17 cellular contexts compared by ENCODE assay signal in the genomic region with DNA sequence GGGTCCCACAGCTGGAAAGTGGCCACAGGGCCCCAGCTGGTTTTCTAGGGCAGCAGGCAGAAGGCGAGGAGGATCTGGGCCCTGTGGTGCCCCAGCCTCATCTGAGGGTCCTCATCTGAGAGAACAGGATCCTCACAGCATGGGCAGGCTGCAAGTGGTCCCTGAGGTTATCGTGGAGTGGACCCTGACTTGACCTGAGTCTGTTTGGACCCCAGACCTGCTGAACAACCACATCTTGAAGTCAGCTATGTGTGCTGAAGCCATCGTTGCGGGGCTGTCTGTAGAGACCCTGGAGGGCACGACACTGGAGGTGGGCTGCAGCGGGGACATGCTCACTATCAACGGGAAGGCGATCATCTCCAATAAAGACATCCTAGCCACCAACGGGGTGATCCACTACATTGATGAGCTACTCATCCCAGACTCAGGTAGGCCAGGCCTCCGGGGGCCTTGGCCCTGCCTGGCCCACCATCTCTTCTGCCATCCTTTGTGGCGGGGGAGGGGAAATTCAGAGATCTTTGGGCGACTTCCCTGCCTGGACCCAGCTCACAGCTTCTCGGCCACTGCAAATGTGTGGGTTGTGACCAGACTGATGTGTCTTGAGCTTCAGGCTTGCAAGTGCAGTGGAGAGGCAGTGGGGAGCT. TPM values are rescaled to one million over a fixed set of nuclear protein-coding genes. Genes with fewer than 3 reads are reported as not detected.
DNase-seq lines count a peak whose midpoint lies in the region; ATAC-seq and TF ChIP-seq lines count a peak whose summit lies in the region.
"Had no signal": no experiment of that assay in that cellular context is flagged by ENCODE, and none has a peak within 500 bp of the region (broad histone marks: within the 10 kb centered on the region; RNA-seq: fewer than 3 reads in every experiment).

No MANE protein-coding gene starts in this region.

- dilution Hi-C loops in IMR-90 (cut with HindIII; ENCODE audit: low sequenced_read_pairs, unreplicated experiment) = no loop called here

- H3K4me3 ChIP-seq in IMR-90 (ENCODE audit: insufficient read depth, low read depth, low read length) (no peak overlapping the region), mesenchymal stem cell (ENCODE audit: insufficient read depth in 1 of 2, low read depth in 1 of 2, low read length in 2 of 2) (no peak overlapping the region), thoracic aorta (no peak overlapping the region)
- H3K4me3 ChIP-seq: BLaER1 had no signal

- in situ Hi-C loops in IMR-90 (cut with MboI; ENCODE audit: low sequenced_read_pairs) = no loop called here

- no peak overlapping the region for H3K4me3 Mint-ChIP-seq in MCF 10A (ENCODE audit: unreplicated experiment)
- H3K4me3 Mint-ChIP-seq: activated CD4-positive, alpha-beta T cell treated with anti-CD3 and anti-CD28 coated beads, Interleukin-2, amount 10 ng/mL, durations not matched to agents 7 days and 5 days; immature natural killer cell; nephron progenitor cell had no signal

- H2AK5ac ChIP-seq in IMR-90 (ENCODE audit: low read depth, low read length) (peak overlapping the region; percentile 77), mesenchymal stem cell (ENCODE audit: low read length, severe bottlenecking) (peak overlapping the region; percentile 19)

- H3K4me1 Mint-ChIP-seq in MCF 10A (ENCODE audit: insufficient read depth, unreplicated experiment) = peaks cover 49% of the 10 kb centered on the region
- H3K4me1 Mint-ChIP-seq: activated CD4-positive, alpha-beta T cell treated with anti-CD3 and anti-CD28 coated beads, Interleukin-2, amount 10 ng/mL, durations not matched to agents 7 days and 5 days; immature natural killer cell had no signal

- H2BK5ac ChIP-seq in IMR-90 (ENCODE audit: low read depth, low read length, poor library complexity, severe bottlenecking) = peak overlapping the region; percentile 90
- H2BK5ac ChIP-seq in mesenchymal stem cell (ENCODE audit: low read depth, low read length, poor library complexity, severe bottlenecking) = no peak overlapping the region

- CTCF ChIA-PET in IMR-90 (lab: Yijun Ruan, JAX) = no interaction called here
- CTCF ChIA-PET in MCF 10A (lab: Yijun Ruan, JAX) = interaction anchor here (0.6 to 4.1 kb wide), 13 partner anchors 10 to 121 kb away, joined by 3 to 20 read pairs (median 3); no protein-coding TSS in a partner anchor

- H3K18ac ChIP-seq in IMR-90 (ENCODE audit: low read depth, low read length) (peak overlapping the region; percentile 88), mesenchymal stem cell (ENCODE audit: low read depth in 1 of 2, low read length in 2 of 2) (peak overlapping the region; percentile 27 to 67)

- H3K9me1 ChIP-seq in IMR-90 (ENCODE audit: insufficient read depth, low read length) = peaks cover 49% of the 10 kb centered on the region

- no peak for ATAC-seq in IMR-90 (ENCODE audit: low read depth)
- ATAC-seq in thoracic aorta (ENCODE audit: insufficient number of reproducible peaks, low FRiP score, low read depth) = no peak
- ATAC-seq in GM21381 (IDR thresholded peaks at IDR 0.05; ENCODE audit: unreplicated experiment) = no peak
- no peak for ATAC-seq in GM21390 (IDR thresholded peaks at IDR 0.05; ENCODE audit: unreplicated experiment)

- H3K27ac Mint-ChIP-seq in MCF 10A (ENCODE audit: low read depth, unreplicated experiment) = peak overlapping the region; percentile 85
- H3K27ac Mint-ChIP-seq: activated CD4-positive, alpha-beta T cell treated with anti-CD3 and anti-CD28 coated beads, Interleukin-2, amount 10 ng/mL, durations not matched to agents 7 days and 5 days had no signal

- no peaks in the 10 kb centered on the region for H3K27me3 Mint-ChIP-seq in MCF 10A (ENCODE audit: insufficient read depth, unreplicated experiment)
- H3K27me3 Mint-ChIP-seq: activated CD4-positive, alpha-beta T cell treated with anti-CD3 and anti-CD28 coated beads, Interleukin-2, amount 10 ng/mL, durations not matched to agents 7 days and 5 days had no signal

- no peaks in the 10 kb centered on the region for H3K9me3 Mint-ChIP-seq in MCF 10A (ENCODE audit: unreplicated experiment)
- H3K9me3 Mint-ChIP-seq: activated CD4-positive, alpha-beta T cell treated with anti-CD3 and anti-CD28 coated beads, Interleukin-2, amount 10 ng/mL, durations not matched to agents 7 days and 5 days; immature natural killer cell; nephron progenitor cell had no signal

- H2AFZ ChIP-seq in IMR-90 (replicated peaks; ENCODE audit: low read length, poor library complexity) = no peak overlapping the region
- H2AFZ ChIP-seq in mesenchymal stem cell (ENCODE audit: low read depth, low read length) = no peak overlapping the region

- no peak for TF ChIP-seq RAD21 in IMR-90 (IDR thresholded peaks at IDR 0.05; ENCODE audit: low read length)

- H2BK15ac ChIP-seq in IMR-90 (ENCODE audit: low read depth, low read length) (peak overlapping the region; percentile 75; the same call in 2 of the 3 replicates), mesenchymal stem cell (ENCODE audit: low read depth, poor library complexity, severe bottlenecking) (no peak overlapping the region)

- peak overlapping the region; percentile 80 for H4K5ac ChIP-seq in IMR-90 (ENCODE audit: low read depth, low read length)

- peak overlapping the region; percentile 80 for H3K56ac ChIP-seq in IMR-90 (ENCODE audit: extremely low read depth, insufficient read depth, low read length)

- H3K79me1 ChIP-seq in IMR-90 (ENCODE audit: low read depth in 1 of 2, low read length in 2 of 2) = peaks cover 10 to 46% of the 10 kb centered on the region in 2 experiments; a peak in 3 of 4 replicates
- H3K79me1 ChIP-seq in mesenchymal stem cell (replicated peaks; ENCODE audit: low read length, poor library complexity, severe bottlenecking) = peaks cover 1% of the 10 kb centered on the region

- H3K9ac ChIP-seq in IMR-90 (ENCODE audit: low read depth, low read length) = peak overlapping the region; percentile 55
- peak overlapping the region; percentile 71 for H3K9ac ChIP-seq in mesenchymal stem cell (ENCODE audit: low read length)
- H3K9ac ChIP-seq: BLaER1 had no signal

- H2AK9ac ChIP-seq in IMR-90 (replicated peaks; ENCODE audit: low read depth, low read length, poor library complexity) = peak overlapping the region; percentile 56

- H4K91ac ChIP-seq in IMR-90 (ENCODE audit: insufficient read depth, low read depth, low read length) = peak overlapping the region; percentile 83
- peak overlapping the region; percentile 47 for H4K91ac ChIP-seq in mesenchymal stem cell (ENCODE audit: low read length)

- H3K9me3 ChIP-seq in IMR-90 (ENCODE audit: control insufficient read depth, insufficient read depth, low read length) = no peaks in the 10 kb centered on the region
- no peaks in the 10 kb centered on the region for H3K9me3 ChIP-seq in mesenchymal stem cell (ENCODE audit: control insufficient read depth, low read length)
- H3K9me3 ChIP-seq in thoracic aorta = no peaks in the 10 kb centered on the region
- H3K9me3 ChIP-seq: BLaER1 had no signal

- peak overlapping the region; percentile 90 for H3K14ac ChIP-seq in IMR-90 (replicated peaks; ENCODE audit: low read depth, low read length)
- peak overlapping the region in 1 of 2 experiments; percentile 2 for H3K14ac ChIP-seq in mesenchymal stem cell (ENCODE audit: low read length in 2 of 2)

- DNase-seq in IMR-90 (no peak), MCF 10A (ENCODE audit: unreplicated experiment) (no peak), mesenchymal stem cell (no peak), thoracic aorta (ENCODE audit: low spot score) (no peak), 8988T (no peak)
- DNase-seq: activated CD4-positive, alpha-beta T cell treated with anti-CD3 and anti-CD28 coated beads, Interleukin-2, amount 10 ng/mL, durations not matched to agents 7 days and 5 days; activated CD8-positive, alpha-beta memory T cell treated with anti-CD3 and anti-CD28 coated beads, Interleukin-2, amount 50 U/mL, for 48 hours; activated naive CD4-positive, alpha-beta T cell treated with Interleukin-2 at 50 U/mL for 16 hours; cortex of kidney; glutamatergic neuron; immature natural killer cell; MV-4-11; NCI-H2107; nephron progenitor cell had no signal

- intact Hi-C loops in IMR-90 (cut with micrococcal nuclease) (no loop called here), MCF 10A (cut with micrococcal nuclease) (loop anchor here (1.0 kb wide), 1 partner anchor 21 kb away; no protein-coding TSS in a partner anchor)

- H3K36me3 ChIP-seq in IMR-90 (ENCODE audit: control insufficient read depth, insufficient read depth, low read length) = peaks cover 82% of the 10 kb centered on the region
- peaks cover 48 to 68% of the 10 kb centered on the region in 2 experiments for H3K36me3 ChIP-seq in mesenchymal stem cell (ENCODE audit: control insufficient read depth in 1 of 2, insufficient read depth in 2 of 2, low read depth in 1 of 2, low read length in 2 of 2)
- H3K36me3 ChIP-seq in thoracic aorta = peaks cover 10% of the 10 kb centered on the region
- H3K36me3 ChIP-seq: BLaER1 had no signal

- TF ChIP-seq CTCF in IMR-90 (conservative IDR thresholded peaks at IDR 0.05; ENCODE audit: low read depth, low read length) (no peak), MCF 10A (IDR thresholded peaks at IDR 0.05; ENCODE audit: unreplicated experiment) (no peak), thoracic aorta (IDR thresholded peaks at IDR 0.05) (no peak)

- H3K23ac ChIP-seq in IMR-90 (ENCODE audit: low read depth, low read length) (peak overlapping the region; percentile 92), mesenchymal stem cell (ENCODE audit: low read length in 2 of 2) (no peak overlapping the region)

- H3K4ac ChIP-seq in IMR-90 (ENCODE audit: low read depth, low read length) (peak overlapping the region; percentile 96), mesenchymal stem cell (ENCODE audit: low read depth in 1 of 2, low read length in 2 of 2) (peak overlapping the region in 1 of 2 experiments; percentile 6)

- H3K36me3 Mint-ChIP-seq in MCF 10A (ENCODE audit: insufficient read depth, unreplicated experiment) = peaks cover 100% of the 10 kb centered on the region
- H3K36me3 Mint-ChIP-seq: immature natural killer cell had no signal

- H2BK12ac ChIP-seq in mesenchymal stem cell (ENCODE audit: low read length in 2 of 2) = peak overlapping the region; percentile 12 to 32

- BruUV-seq in IMR-90 (replicated peaks; lab: Mats Ljungman, UMichigan) (no TSS peak), MCF 10A (replicated peaks; lab: Mats Ljungman, UMichigan) (no TSS peak)

- H2BK20ac ChIP-seq in IMR-90 (ENCODE audit: low read depth, low read length) = peak overlapping the region; percentile 94

- H3K4me1 ChIP-seq in IMR-90 (ENCODE audit: control insufficient read depth, insufficient read depth, low read length) (peaks cover 48% of the 10 kb centered on the region), mesenchymal stem cell (ENCODE audit: control insufficient read depth, insufficient read depth, low read depth, low read length) (peaks cover 27% of the 10 kb centered on the region), thoracic aorta (ENCODE audit: control insufficient read depth in 1 of 2, low read depth in 2 of 2) (peaks cover 13 to 40% of the 10 kb centered on the region in 2 donors)

- H3K27ac ChIP-seq in IMR-90 (ENCODE audit: insufficient read depth, low read length) = peak overlapping the region; percentile 89
- H3K27ac ChIP-seq in mesenchymal stem cell (ENCODE audit: low read length, poor library complexity, severe bottlenecking) = peak overlapping the region; percentile 62
- H3K27ac ChIP-seq in thoracic aorta = peak overlapping the region; percentile 53 to 68
- H3K27ac ChIP-seq: BLaER1 had no signal

- H3K4me2 ChIP-seq in IMR-90 (ENCODE audit: low read depth, low read length) (no peak overlapping the region), mesenchymal stem cell (ENCODE audit: low read length, poor library complexity, severe bottlenecking) (no peak overlapping the region)
- H3K4me2 ChIP-seq: BLaER1 had no signal

- WGBS in IMR-90 (ENCODE audit: extremely low coverage in 2 of 2, insufficient read length in 1 of 2), 2 experiments = 100% methylated on average over 8 of the region's 13 CpGs; no CpG with 5 or more reads in 1 of the 2 experiments
- 92% methylated on average over 13 of the region's 13 CpGs for WGBS in mesenchymal stem cell

- peaks cover 16% of the 10 kb centered on the region for H4K20me1 ChIP-seq in IMR-90 (ENCODE audit: insufficient read depth, low read length)
- H4K20me1 ChIP-seq: BLaER1 had no signal

- peak overlapping the region; percentile 62 to 93 for H4K8ac ChIP-seq in IMR-90 (ENCODE audit: low read depth in 2 of 2, low read length in 2 of 2)
- peak overlapping the region; percentile 22 for H4K8ac ChIP-seq in mesenchymal stem cell (ENCODE audit: low read length)

- H2BK120ac ChIP-seq in IMR-90 (ENCODE audit: low read depth, low read length) (peak overlapping the region; percentile 91), mesenchymal stem cell (ENCODE audit: low read depth, low read length) (no peak overlapping the region)

- H3K27me3 ChIP-seq in IMR-90 (ENCODE audit: control insufficient read depth, insufficient read depth, low read length) = no peaks in the 10 kb centered on the region
- H3K27me3 ChIP-seq in mesenchymal stem cell (ENCODE audit: control insufficient read depth in 1 of 2, insufficient read depth in 1 of 2, low read length in 2 of 2) = no peaks in the 10 kb centered on the region
- H3K27me3 ChIP-seq in thoracic aorta (replicated peaks; ENCODE audit: insufficient read depth) = no peaks in the 10 kb centered on the region
- H3K27me3 ChIP-seq: BLaER1 had no signal

- no peak; the same call in 1 of the 2 replicates for TF ChIP-seq POLR2A in IMR-90 (IDR thresholded peaks at IDR 0.05; ENCODE audit: low read depth, low read length)

- POLR2A ChIA-PET in IMR-90 (lab: Charles Lee; ENCODE audit: unreplicated experiment) = no interaction called here
- POLR2A ChIA-PET in MCF 10A (lab: Yijun Ruan, JAX) = interaction anchor here (0.6 to 19.5 kb wide), 22 partner anchors 10 to 1150 kb away, joined by 3 to 364 read pairs (median 4); a partner anchor contains a TSS

RNA-seq across cellular contexts. Expression of a gene that starts 24.0 kb away (rescaled TPM):
- total RNA-seq in IMR-90 (2012; rRNA removed) = 483 and 618 TPM in 2 replicates
- polyA plus RNA-seq in IMR-90 (2012; rRNA removed) = 1,362 and 1,551 TPM in 2 replicates
- 790 and 1,298 TPM in 2 replicates for polyA plus RNA-seq in IMR-90 (2012; cell fraction: cytosol; rRNA removed)
- polyA plus RNA-seq in IMR-90 (2012; cell fraction: nucleus; rRNA removed; ENCODE audit: low replicate concordance) = 1,060 and 1,205 TPM in 2 replicates
- total RNA-seq in MCF 10A (2022) = 623 and 892 TPM in 2 replicates
- 1,930 TPM for polyA plus RNA-seq in mesenchymal stem cell (2013, experiment 1 of 2)
- 1,910 TPM for polyA plus RNA-seq in mesenchymal stem cell (2013, experiment 2 of 2)
- total RNA-seq in thoracic aorta = 100 to 1,000 TPM; 158 to 173 TPM
